In genomic region chr19:11535792-11536595, GRCh38 we compare ENCODE assay signal across 9 cellular contexts. TPM values are rescaled to one million over a fixed set of nuclear protein-coding genes. Genes with fewer than 3 reads are reported as not detected.
A peak's percentile ranks its signal among the peaks of the same experiment; 100 is the strongest.
DNase-seq lines count a peak whose midpoint lies in the region; ATAC-seq and TF ChIP-seq lines count a peak whose summit lies in the region.
"Had no signal": no experiment of that assay in that cellular context is flagged by ENCODE, and none has a peak within 500 bp of the region (broad histone marks: within the 10 kb centered on the region; RNA-seq: fewer than 3 reads in every experiment).

No MANE protein-coding gene starts in this region.

- H3K9me3 Mint-ChIP-seq in CD8-positive, alpha-beta memory T cell, result no peaks in the 10 kb centered on the region

- H3K4me3 Mint-ChIP-seq in CD8-positive, alpha-beta memory T cell, result peak overlapping the region; percentile 53 to 81 (median 70)

- H3K27me3 Mint-ChIP-seq in CD8-positive, alpha-beta memory T cell, result peaks cover 11 to 12% of the 10 kb centered on the region in 2 donors

- peak; percentile 89 for TF ChIP-seq CTCF in psoas muscle (IDR thresholded peaks at IDR 0.05)

- peaks cover 10 to 16% (median 14%) of the 10 kb centered on the region in 3 donors for H3K4me1 Mint-ChIP-seq in CD8-positive, alpha-beta memory T cell

- H3K36me3 Mint-ChIP-seq in CD8-positive, alpha-beta memory T cell, result no peaks in the 10 kb centered on the region

- POLR2A ChIA-PET in CD8-positive, alpha-beta memory T cell (lab: Charles Lee), result interaction anchor here (0.7 to 0.9 kb wide), 2 partner anchors 23 to 35 kb away, joined by 3 to 5 read pairs; partner anchors contain the start of gene ELOF1

- 10% methylated on average over 54 of the region's 54 CpGs for WGBS in right cardiac atrium
- WGBS in psoas muscle, 3 donors, result 9 to 18% (median 10%) methylated on average over 32 to 54 of the region's 54 CpGs
- WGBS in urinary bladder, result 8% methylated on average over 54 of the region's 54 CpGs

- peaks cover 14% of the 10 kb centered on the region for H3K4me1 ChIP-seq in CD8-positive, alpha-beta memory T cell (ENCODE audit: insufficient read depth, low read length)
- H3K4me1 ChIP-seq in right cardiac atrium (ENCODE audit: control insufficient read depth, insufficient read depth, low read length) (no peaks in the 10 kb centered on the region), psoas muscle (no peaks in the 10 kb centered on the region), urinary bladder (ENCODE audit: insufficient read depth) (no peaks in the 10 kb centered on the region)

- no peaks in the 10 kb centered on the region for H3K36me3 ChIP-seq in CD8-positive, alpha-beta memory T cell (ENCODE audit: insufficient read depth, low read length)
- H3K36me3 ChIP-seq in psoas muscle (ENCODE audit: insufficient read depth in 1 of 2, low read depth in 1 of 2) (no peaks in the 10 kb centered on the region), urinary bladder (ENCODE audit: insufficient read depth) (no peaks in the 10 kb centered on the region)

- peak overlapping the region; percentile 67 for H3K27ac ChIP-seq in CD8-positive, alpha-beta memory T cell (ENCODE audit: low read depth, low read length)
- H3K27ac ChIP-seq in right cardiac atrium (ENCODE audit: low read length) (peak overlapping the region; percentile 81), psoas muscle (peak overlapping the region; percentile 85), urinary bladder (ENCODE audit: low read depth) (peak overlapping the region; percentile 84)
- H3K27ac ChIP-seq: epithelial cell of prostate had no signal

- CTCF ChIA-PET in CD8-positive, alpha-beta memory T cell (lab: Charles Lee), result interaction anchor here (0.7 to 1.9 kb wide), 13 partner anchors 8 to 154 kb away, joined by 3 to 14 read pairs (median 5); partner anchors contain the start of gene ELOF1

- ATAC-seq in GM21526 (IDR thresholded peaks at IDR 0.05; ENCODE audit: low FRiP score, unreplicated experiment), result peak; percentile 59
- peak; percentile 84 to 88 for ATAC-seq in right cardiac atrium
- ATAC-seq in psoas muscle, result peak; percentile 95 to 98 (median 96)

- peak; percentile 73 to 86 (median 83) for DNase-seq in CD8-positive, alpha-beta memory T cell
- peak; percentile 69 for DNase-seq in NCI-H1092 (lab: John Stamatoyannopoulos, UW)
- peak; percentile 71 to 85 (median 77) for DNase-seq in T-helper 2 cell
- DNase-seq in amygdala (lab: John Stamatoyannopoulos, UW), result peak in 55 of 56 donors; percentile 29 to 92 (median 69)
- peak; percentile 93 to 97 (median 97) for DNase-seq in right cardiac atrium
- DNase-seq in psoas muscle, result peak; percentile 90 to 95

- H3K27me3 ChIP-seq in CD8-positive, alpha-beta memory T cell (ENCODE audit: insufficient read depth, low read length, poor library complexity, severe bottlenecking), result peaks cover 5% of the 10 kb centered on the region
- H3K27me3 ChIP-seq in right cardiac atrium (ENCODE audit: control insufficient read depth, insufficient read depth) (no peaks in the 10 kb centered on the region), psoas muscle (ENCODE audit: insufficient read depth in 3 of 3, low read length in 2 of 3) (no peaks in the 10 kb centered on the region)

- no peaks in the 10 kb centered on the region for H3K9me3 ChIP-seq in CD8-positive, alpha-beta memory T cell (ENCODE audit: low read length)
- H3K9me3 ChIP-seq in right cardiac atrium (ENCODE audit: control insufficient read depth, low read length) (no peaks in the 10 kb centered on the region), psoas muscle (no peaks in the 10 kb centered on the region)

- peak overlapping the region; percentile 66 to 91 (median 81) for H3K27ac Mint-ChIP-seq in CD8-positive, alpha-beta memory T cell

- intact Hi-C loops in right cardiac atrium (cut with DNase I) (no loop called here), psoas muscle (cut with DNase I) (no loop called here)

- H3K4me3 ChIP-seq in CD8-positive, alpha-beta memory T cell (ENCODE audit: low read length), result peak overlapping the region; percentile 49
- H3K4me3 ChIP-seq in right cardiac atrium (ENCODE audit: low read length), result peak overlapping the region; percentile 9
- peak overlapping the region; percentile 62 for H3K4me3 ChIP-seq in psoas muscle
- H3K4me3 ChIP-seq in urinary bladder (ENCODE audit: low read depth, low read length), result no peak overlapping the region

RNA-seq across cellular contexts. Expression of gene CNN1, which starts 2.7 kb away (rescaled TPM):
- total RNA-seq in CD8-positive, alpha-beta memory T cell, result not detected
- polyA plus RNA-seq in CD8-positive, alpha-beta memory T cell, result not detected
- total RNA-seq in right cardiac atrium, result 100 to 1,000 TPM; 150 to 246 (median 173) TPM
- polyA plus RNA-seq in right cardiac atrium, result 298 TPM
- total RNA-seq in psoas muscle, result 10 to 100 TPM in 1 of 4 donors, 1 to 10 TPM in 3; 1.9 to 11.9 (median 5.6) TPM
- 10 to 100 TPM in 1 of 3 donors, 1 to 10 TPM in 2; 4.4 to 11.0 (median 5.7) TPM for polyA plus RNA-seq in psoas muscle
- total RNA-seq in urinary bladder, result 558 TPM
- polyA plus RNA-seq in urinary bladder, result 3,172 TPM

RNA-seq across cellular contexts. Expression of gene ECSIT, which starts 7.1 kb away (rescaled TPM):
- total RNA-seq in CD8-positive, alpha-beta memory T cell, result 10 to 100 TPM; 59.6 to 61.0 TPM
- 31.4 TPM for polyA plus RNA-seq in CD8-positive, alpha-beta memory T cell
- 100 to 1,000 TPM in 2 of 4 donors, 10 to 100 TPM in 2; 88.1 to 126 (median 105) TPM for total RNA-seq in right cardiac atrium
- 133 TPM for polyA plus RNA-seq in right cardiac atrium
- 100 to 1,000 TPM in 2 of 4 donors, 10 to 100 TPM in 2; 84.3 to 113 (median 101) TPM for total RNA-seq in psoas muscle
- polyA plus RNA-seq in psoas muscle, result 100 to 1,000 TPM; 136 to 196 (median 162) TPM
- 19.0 TPM for total RNA-seq in urinary bladder
- polyA plus RNA-seq in urinary bladder, result 68.7 TPM

RNA-seq across cellular contexts. Expression of gene ELOF1, which starts 23.0 kb away (rescaled TPM):
- 10 to 100 TPM; 61.7 to 62.7 TPM for total RNA-seq in CD8-positive, alpha-beta memory T cell
- 91.7 TPM for polyA plus RNA-seq in CD8-positive, alpha-beta memory T cell
- total RNA-seq in right cardiac atrium (10 to 100 TPM; 35.2 to 47.4 (median 41.0) TPM), psoas muscle (10 to 100 TPM; 24.3 to 47.3 (median 33.2) TPM), urinary bladder (15.4 TPM)
- polyA plus RNA-seq in right cardiac atrium (54.9 TPM), psoas muscle (10 to 100 TPM; 64.6 to 82.5 (median 72.2) TPM), urinary bladder (61.2 TPM)

RNA-seq across cellular contexts. Expression of gene ZNF653, which starts 30.4 kb away (rescaled TPM):
- total RNA-seq in CD8-positive, alpha-beta memory T cell, result 10 to 100 TPM; 12.6 to 13.3 TPM
- 5.1 TPM for polyA plus RNA-seq in CD8-positive, alpha-beta memory T cell
- total RNA-seq in right cardiac atrium (1 to 10 TPM; 3.1 to 5.4 (median 4.4) TPM), psoas muscle (10 to 100 TPM in 1 of 4 donors, 1 to 10 TPM in 3; 5.7 to 11.5 (median 7.3) TPM), urinary bladder (4.5 TPM)
- polyA plus RNA-seq in right cardiac atrium (4.5 TPM), psoas muscle (1 to 10 TPM; 4.0 to 6.5 (median 5.3) TPM), urinary bladder (9.8 TPM)

RNA-seq across cellular contexts. Expression of gene ACP5, which starts 41.5 kb away (rescaled TPM):
- 1 to 10 TPM; 5.7 TPM for total RNA-seq in CD8-positive, alpha-beta memory T cell
- polyA plus RNA-seq in CD8-positive, alpha-beta memory T cell, result 11.8 TPM
- 1 to 10 TPM; 2.9 to 8.4 (median 6.1) TPM for total RNA-seq in right cardiac atrium
- polyA plus RNA-seq in right cardiac atrium, result 3.8 TPM
- total RNA-seq in psoas muscle, result 1 to 10 TPM; 1.3 to 2.7 (median 1.9) TPM
- under 1 TPM; 0.44 to 0.78 (median 0.62) TPM for polyA plus RNA-seq in psoas muscle
- 1.1 TPM for total RNA-seq in urinary bladder
- 14.7 TPM for polyA plus RNA-seq in urinary bladder

Comparison
In these comparisons a context has a peak if more than half of its experiments do, and no peak if none do; other contexts are left out.
1. RNA of gene CNN1, which starts 2.7 kb away (total RNA-seq): 558 TPM in urinary bladder (single experiment) and 150 to 246 TPM in right cardiac atrium; 1.9 to 11.9 TPM in psoas muscle and not detected in CD8-positive, alpha-beta memory T cell; every median in the first group is over 10 times any median in the second.
2. Peak in every context shown above with its lines, with median percentiles within 50 percentile points of each other: DNase-seq, H3K27ac ChIP-seq and ATAC-seq.